Comparison of ENCODE assay signal across 1 cellular context in the genomic region with DNA sequence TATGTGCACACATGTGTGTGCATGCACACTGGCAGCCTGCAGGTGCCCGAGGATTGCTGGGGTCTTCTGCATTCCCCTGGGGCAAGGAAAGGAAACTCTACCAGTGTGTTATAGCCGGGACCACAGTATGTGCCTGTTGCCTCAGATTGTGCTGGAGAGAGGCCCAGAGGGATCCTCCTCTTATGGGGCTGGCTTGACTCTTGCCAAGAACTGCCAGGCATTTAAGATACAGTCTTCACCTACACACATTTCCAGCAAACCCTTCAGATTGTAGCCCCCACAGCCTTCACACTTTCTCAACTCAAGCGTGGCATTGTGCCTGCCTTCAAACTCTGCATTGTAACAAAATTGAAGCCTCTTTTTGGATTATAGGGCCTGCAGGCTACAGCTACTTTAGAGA.
TF ChIP-seq lines count a peak whose summit lies in the region.

No MANE protein-coding gene starts in this region.

TF ChIP-seq in GM23338, 12 proteins besides CTCF, POLR2A, EP300 and RAD21 (continued from another document):
- TF ChIP-seq, protein P1, sequence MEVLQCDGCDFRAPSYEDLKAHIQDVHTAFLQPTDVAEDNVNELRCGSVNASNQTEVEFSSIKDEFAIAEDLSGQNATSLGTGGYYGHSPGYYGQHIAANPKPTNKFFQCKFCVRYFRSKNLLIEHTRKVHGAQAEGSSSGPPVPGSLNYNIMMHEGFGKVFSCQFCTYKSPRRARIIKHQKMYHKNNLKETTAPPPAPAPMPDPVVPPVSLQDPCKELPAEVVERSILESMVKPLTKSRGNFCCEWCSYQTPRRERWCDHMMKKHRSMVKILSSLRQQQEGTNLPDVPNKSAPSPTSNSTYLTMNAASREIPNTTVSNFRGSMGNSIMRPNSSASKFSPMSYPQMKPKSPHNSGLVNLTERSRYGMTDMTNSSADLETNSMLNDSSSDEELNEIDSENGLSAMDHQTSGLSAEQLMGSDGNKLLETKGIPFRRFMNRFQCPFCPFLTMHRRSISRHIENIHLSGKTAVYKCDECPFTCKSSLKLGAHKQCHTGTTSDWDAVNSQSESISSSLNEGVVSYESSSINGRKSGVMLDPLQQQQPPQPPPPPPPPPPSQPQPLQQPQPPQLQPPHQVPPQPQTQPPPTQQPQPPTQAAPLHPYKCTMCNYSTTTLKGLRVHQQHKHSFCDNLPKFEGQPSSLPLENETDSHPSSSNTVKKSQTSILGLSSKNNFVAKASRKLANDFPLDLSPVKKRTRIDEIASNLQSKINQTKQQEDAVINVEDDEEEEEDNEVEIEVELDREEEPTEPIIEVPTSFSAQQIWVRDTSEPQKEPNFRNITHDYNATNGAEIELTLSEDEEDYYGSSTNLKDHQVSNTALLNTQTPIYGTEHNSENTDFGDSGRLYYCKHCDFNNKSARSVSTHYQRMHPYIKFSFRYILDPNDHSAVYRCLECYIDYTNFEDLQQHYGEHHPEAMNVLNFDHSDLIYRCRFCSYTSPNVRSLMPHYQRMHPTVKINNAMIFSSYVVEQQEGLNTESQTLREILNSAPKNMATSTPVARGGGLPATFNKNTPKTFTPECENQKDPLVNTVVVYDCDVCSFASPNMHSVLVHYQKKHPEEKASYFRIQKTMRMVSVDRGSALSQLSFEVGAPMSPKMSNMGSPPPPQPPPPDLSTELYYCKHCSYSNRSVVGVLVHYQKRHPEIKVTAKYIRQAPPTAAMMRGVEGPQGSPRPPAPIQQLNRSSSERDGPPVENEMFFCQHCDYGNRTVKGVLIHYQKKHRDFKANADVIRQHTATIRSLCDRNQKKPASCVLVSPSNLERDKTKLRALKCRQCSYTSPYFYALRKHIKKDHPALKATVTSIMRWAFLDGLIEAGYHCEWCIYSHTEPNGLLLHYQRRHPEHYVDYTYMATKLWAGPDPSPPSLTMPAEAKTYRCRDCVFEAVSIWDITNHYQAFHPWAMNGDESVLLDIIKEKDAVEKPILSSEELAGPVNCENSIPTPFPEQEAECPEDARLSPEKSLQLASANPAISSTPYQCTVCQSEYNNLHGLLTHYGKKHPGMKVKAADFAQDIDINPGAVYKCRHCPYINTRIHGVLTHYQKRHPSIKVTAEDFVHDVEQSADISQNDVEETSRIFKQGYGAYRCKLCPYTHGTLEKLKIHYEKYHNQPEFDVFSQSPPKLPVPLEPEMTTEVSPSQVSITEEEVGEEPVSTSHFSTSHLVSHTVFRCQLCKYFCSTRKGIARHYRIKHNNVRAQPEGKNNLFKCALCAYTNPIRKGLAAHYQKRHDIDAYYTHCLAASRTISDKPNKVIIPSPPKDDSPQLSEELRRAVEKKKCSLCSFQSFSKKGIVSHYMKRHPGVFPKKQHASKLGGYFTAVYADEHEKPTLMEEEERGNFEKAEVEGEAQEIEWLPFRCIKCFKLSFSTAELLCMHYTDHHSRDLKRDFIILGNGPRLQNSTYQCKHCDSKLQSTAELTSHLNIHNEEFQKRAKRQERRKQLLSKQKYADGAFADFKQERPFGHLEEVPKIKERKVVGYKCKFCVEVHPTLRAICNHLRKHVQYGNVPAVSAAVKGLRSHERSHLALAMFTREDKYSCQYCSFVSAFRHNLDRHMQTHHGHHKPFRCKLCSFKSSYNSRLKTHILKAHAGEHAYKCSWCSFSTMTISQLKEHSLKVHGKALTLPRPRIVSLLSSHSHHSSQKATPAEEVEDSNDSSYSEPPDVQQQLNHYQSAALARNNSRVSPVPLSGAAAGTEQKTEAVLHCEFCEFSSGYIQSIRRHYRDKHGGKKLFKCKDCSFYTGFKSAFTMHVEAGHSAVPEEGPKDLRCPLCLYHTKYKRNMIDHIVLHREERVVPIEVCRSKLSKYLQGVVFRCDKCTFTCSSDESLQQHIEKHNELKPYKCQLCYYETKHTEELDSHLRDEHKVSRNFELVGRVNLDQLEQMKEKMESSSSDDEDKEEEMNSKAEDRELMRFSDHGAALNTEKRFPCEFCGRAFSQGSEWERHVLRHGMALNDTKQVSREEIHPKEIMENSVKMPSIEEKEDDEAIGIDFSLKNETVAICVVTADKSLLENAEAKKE (CRISPR knock-in tag; IDR thresholded peaks at IDR 0.05) = no peak
- no peak for TF ChIP-seq JUNB (IDR thresholded peaks at IDR 0.05; ENCODE audit: unreplicated experiment)
